8 cellular contexts compared by ENCODE assay signal in genomic region chr1:153922076-153922837, GRCh38. TPM values are rescaled to one million over a fixed set of nuclear protein-coding genes. Genes with fewer than 3 reads are reported as not detected.
DNase-seq lines count a peak whose midpoint lies in the region; TF ChIP-seq lines count a peak whose summit lies in the region.

No MANE protein-coding gene starts in this region.

- H3K4me1 Mint-ChIP-seq in T-helper 1 cell treated with Interleukin-12 subunit alpha and Interleukin-12 subunit beta and Interleukin-4 antibody, amounts not matched to agents 30 μg/mL and 1 μg/mL, for 36 hours (ENCODE audit: low read depth), result peaks cover 34% of the 10 kb centered on the region

- H3K27ac Mint-ChIP-seq in T-helper 1 cell treated with Interleukin-12 subunit alpha and Interleukin-12 subunit beta and Interleukin-4 antibody, amounts not matched to agents 30 μg/mL and 1 μg/mL, for 36 hours, result peak overlapping the region; percentile 95

- H3K9ac ChIP-seq in endocrine pancreas (ENCODE audit: control insufficient read depth, insufficient read depth, low read length), result peak overlapping the region; percentile 86
- peak overlapping the region; percentile 56 to 84 (median 69) for H3K9ac ChIP-seq in subcutaneous abdominal adipose tissue (ENCODE audit: low read length in 5 of 5)

- H3K27me3 Mint-ChIP-seq in T-helper 1 cell treated with Interleukin-12 subunit alpha and Interleukin-12 subunit beta and Interleukin-4 antibody, amounts not matched to agents 30 μg/mL and 1 μg/mL, for 36 hours (ENCODE audit: low read depth), result no peaks in the 10 kb centered on the region

- H3K27ac ChIP-seq in WERI-Rb-1 (peak overlapping the region; percentile 96), muscle layer of duodenum (ENCODE audit: low read length) (peak overlapping the region; percentile 54), subcutaneous abdominal adipose tissue (ENCODE audit: low read depth, low read length) (peak overlapping the region; percentile 76)

- peak; percentile 64 for TF ChIP-seq CTCF in WERI-Rb-1 (IDR thresholded peaks at IDR 0.05; ENCODE audit: low read depth, low read length)

- H3K4me1 ChIP-seq in endocrine pancreas (ENCODE audit: control insufficient read depth, insufficient read depth, low read length) (no peaks in the 10 kb centered on the region), muscle layer of duodenum (ENCODE audit: control insufficient read depth in 1 of 2, insufficient read depth in 2 of 2, low read length in 2 of 2) (peaks cover 18 to 24% of the 10 kb centered on the region in 2 donors), subcutaneous abdominal adipose tissue (ENCODE audit: control insufficient read depth in 5 of 5, insufficient read depth in 5 of 5, low read length in 5 of 5) (peaks cover 4 to 39% (median 37%) of the 10 kb centered on the region in 5 donors)

- peaks cover 10% of the 10 kb centered on the region for H3K36me3 Mint-ChIP-seq in T-helper 1 cell treated with Interleukin-12 subunit alpha and Interleukin-12 subunit beta and Interleukin-4 antibody, amounts not matched to agents 30 μg/mL and 1 μg/mL, for 36 hours (ENCODE audit: low read depth)

- H3K4me3 Mint-ChIP-seq in T-helper 1 cell treated with Interleukin-12 subunit alpha and Interleukin-12 subunit beta and Interleukin-4 antibody, amounts not matched to agents 30 μg/mL and 1 μg/mL, for 36 hours, result peak overlapping the region; percentile 92

- peaks cover 47% of the 10 kb centered on the region for H3K36me3 ChIP-seq in WERI-Rb-1
- H3K36me3 ChIP-seq in endocrine pancreas (ENCODE audit: control insufficient read depth, insufficient read depth, low read length), result no peaks in the 10 kb centered on the region
- no peaks in the 10 kb centered on the region for H3K36me3 ChIP-seq in muscle layer of duodenum (ENCODE audit: control insufficient read depth in 1 of 2, insufficient read depth in 2 of 2, low read length in 2 of 2)
- H3K36me3 ChIP-seq in subcutaneous abdominal adipose tissue (ENCODE audit: control insufficient read depth in 5 of 5, insufficient read depth in 5 of 5, low read length in 5 of 5), result peaks cover 0 to 8% (median 0%) of the 10 kb centered on the region in 5 donors

- no peaks in the 10 kb centered on the region for H3K9me3 ChIP-seq in WERI-Rb-1 (ENCODE audit: severe bottlenecking)
- H3K9me3 ChIP-seq in endocrine pancreas (ENCODE audit: control insufficient read depth, low read length), result no peaks in the 10 kb centered on the region
- no peaks in the 10 kb centered on the region for H3K9me3 ChIP-seq in muscle layer of duodenum (ENCODE audit: control insufficient read depth in 1 of 2, low read length in 2 of 2)
- H3K9me3 ChIP-seq in subcutaneous abdominal adipose tissue (ENCODE audit: control insufficient read depth in 5 of 5, low read length in 5 of 5), result no peaks in the 10 kb centered on the region

- H3K4me3 ChIP-seq in WERI-Rb-1 (ENCODE audit: low read depth, low read length) (peak overlapping the region; percentile 88), endocrine pancreas (ENCODE audit: control insufficient read depth, insufficient read depth, low read length) (peak overlapping the region; percentile 80), muscle layer of duodenum (ENCODE audit: low read depth in 1 of 2, low read length in 2 of 2) (peak overlapping the region; percentile 76 to 91), subcutaneous abdominal adipose tissue (ENCODE audit: low read depth in 1 of 5, low read length in 5 of 5) (peak overlapping the region; percentile 69 to 93 (median 85))

- no peak for DNase-seq in T-helper 1 cell
- DNase-seq in HCEC 1CT, result peak; percentile 5
- DNase-seq in M059J (ENCODE audit: low read depth), result peak; percentile 26
- peak; percentile 94 for DNase-seq in WERI-Rb-1

- H3K27me3 ChIP-seq in WERI-Rb-1 (ENCODE audit: insufficient read depth, low read depth, severe bottlenecking) (no peaks in the 10 kb centered on the region), endocrine pancreas (ENCODE audit: control insufficient read depth, insufficient read depth, low read length) (no peaks in the 10 kb centered on the region), muscle layer of duodenum (ENCODE audit: low read depth, low read length) (no peaks in the 10 kb centered on the region), subcutaneous abdominal adipose tissue (ENCODE audit: control insufficient read depth in 5 of 5, insufficient read depth in 4 of 5, low read length in 5 of 5) (no peaks in the 10 kb centered on the region)

- no peaks in the 10 kb centered on the region for H3K9me3 Mint-ChIP-seq in T-helper 1 cell treated with Interleukin-12 subunit alpha and Interleukin-12 subunit beta and Interleukin-4 antibody, amounts not matched to agents 30 μg/mL and 1 μg/mL, for 36 hours

RNA-seq across cellular contexts. Expression of gene GATAD2B, which starts 0.5 kb away (rescaled TPM):
- 8.7 and 11.0 TPM in 2 replicates for total RNA-seq in M059J (2014; rRNA removed; shearing (Covaris generic))

RNA-seq across cellular contexts. Expression of gene DENND4B, which starts 24.3 kb away (rescaled TPM):
- total RNA-seq in M059J (2014; rRNA removed; shearing (Covaris generic)), result 8.4 and 9.0 TPM in 2 replicates

RNA-seq across cellular contexts. Expression of gene CRTC2, which starts 36.2 kb away (rescaled TPM):
- total RNA-seq in M059J (2014; rRNA removed; shearing (Covaris generic)), result 11.4 and 13.7 TPM in 2 replicates

RNA-seq across cellular contexts. Expression of gene SLC39A1, which starts 41.1 kb away (rescaled TPM):
- total RNA-seq in M059J (2014; rRNA removed; shearing (Covaris generic)), result 120 and 138 TPM in 2 replicates

RNA-seq across cellular contexts. Expression of gene CREB3L4, which starts 45.4 kb away (rescaled TPM):
- 6.5 and 9.6 TPM in 2 replicates for total RNA-seq in M059J (2014; rRNA removed; shearing (Covaris generic))

Comparison
In these comparisons a context has a peak if more than half of its experiments do, and no peak if none do; other contexts are left out.
1. DNase-seq: peak in HCEC 1CT (single experiment), M059J (single experiment) and WERI-Rb-1 (single experiment); none in T-helper 1 cell (0 of 5).
2. Peak in every context shown above with its lines, with median percentiles within 50 percentile points of each other: H3K27ac ChIP-seq and H3K4me3 ChIP-seq.